10 cellular contexts compared by ENCODE assay signal in genomic region chr19:29259153-29259552, GRCh38. TPM values are rescaled to one million over a fixed set of nuclear protein-coding genes. Genes with fewer than 3 reads are reported as not detected.
DNase-seq lines count a peak whose midpoint lies in the region; ATAC-seq and TF ChIP-seq lines count a peak whose summit lies in the region.
"Had no signal": no experiment of that assay in that cellular context is flagged by ENCODE, and none has a peak within 500 bp of the region (broad histone marks: within the 10 kb centered on the region; RNA-seq: fewer than 3 reads in every experiment).

No MANE protein-coding gene starts in this region.

- BruUV-seq in PC-9 (replicated peaks; lab: Mats Ljungman, UMichigan) = no TSS peak

- no peaks in the 10 kb centered on the region for H4K20me1 ChIP-seq in PC-9 (ENCODE audit: insufficient read depth)

- TF ChIP-seq CTCF in BJ (IDR thresholded peaks at IDR 0.05; ENCODE audit: insufficient read depth, low read depth, low read length) = peak; percentile 31; the same call in 1 of the 2 replicates
- peak; percentile 25 for TF ChIP-seq CTCF in GM20000 (IDR thresholded peaks at IDR 0.05; ENCODE audit: extremely low read depth, missing control alignments)
- 0 out of 2 replicates have a peak, but pooled peaks have one; percentile 27 for TF ChIP-seq CTCF in PC-9 (conservative IDR thresholded peaks at IDR 0.05)
- peak; percentile 26 for TF ChIP-seq CTCF in fibroblast of pulmonary artery (IDR thresholded peaks at IDR 0.05; ENCODE audit: low read length, missing control alignments)

- no peak overlapping the region for H3K4me2 ChIP-seq in PC-9

- no peaks in the 10 kb centered on the region for H3K27me3 ChIP-seq in BJ (ENCODE audit: control insufficient read depth, insufficient read depth, low read length)
- peaks cover 17% of the 10 kb centered on the region for H3K27me3 ChIP-seq in PC-9 (ENCODE audit: insufficient read depth, low read depth)

- CTCF ChIA-PET in BJ (lab: Yijun Ruan, JAX) (interaction anchor here (0.6 to 1.7 kb wide), 2 partner anchors 11 to 572 kb away, joined by 3 to 5 read pairs; no protein-coding TSS in a partner anchor), PC-9 (lab: Charles Lee) (no interaction called here)

- no peaks in the 10 kb centered on the region for H3K9me2 ChIP-seq in PC-9 (ENCODE audit: insufficient read depth)

- no peak overlapping the region for H2AFZ ChIP-seq in PC-9

- H3K79me2 ChIP-seq in PC-9 (ENCODE audit: low read depth) = no peaks in the 10 kb centered on the region

- H3K4me3 ChIP-seq in BJ (ENCODE audit: low read depth, low read length) (no peak overlapping the region), PC-9 (no peak overlapping the region), fibroblast of pulmonary artery (replicated peaks; ENCODE audit: low read depth, low read length) (no peak overlapping the region)
- H3K4me3 ChIP-seq: spleen had no signal

- no peaks in the 10 kb centered on the region for H3K4me1 ChIP-seq in PC-9 (replicated peaks; ENCODE audit: insufficient read depth)

- ATAC-seq in HG03108 (IDR thresholded peaks at IDR 0.05; ENCODE audit: unreplicated experiment) (no peak), GM21360 (IDR thresholded peaks at IDR 0.05; ENCODE audit: unreplicated experiment) (no peak)

- intact Hi-C loops in PC-9 (cut with micrococcal nuclease; ENCODE audit: unreplicated experiment) = no loop called here

- H3K27ac ChIP-seq in PC-9 = no peak overlapping the region
- H3K27ac ChIP-seq: spleen had no signal

- DNase-seq in BJ (ENCODE audit: low read depth) (no peak), GM20000 (ENCODE audit: low spot score) (no peak), PC-9 (no peak), fibroblast of pulmonary artery (ENCODE audit: low read depth) (peak; percentile 3), SKM-1 (lab: John Stamatoyannopoulos, UW; ENCODE audit: unreplicated experiment) (no peak)
- no peak for DNase-seq in stimulated activated CD4-positive, alpha-beta T cell treated with anti-CD3 and anti-CD28 coated beads, Interleukin-4, amount 100 ng/mL, for 1 hour
- DNase-seq: activated T-cell treated with anti-CD3 and anti-CD28 coated beads, Interleukin-2, amount 50 U/mL, for 24 hours; spleen had no signal

- no peaks in the 10 kb centered on the region for H3K9me3 ChIP-seq in PC-9 (ENCODE audit: insufficient read depth, low read depth)
- H3K9me3 ChIP-seq: spleen had no signal

- no peaks in the 10 kb centered on the region for H3K36me3 ChIP-seq in BJ (ENCODE audit: control insufficient read depth, insufficient read depth, low read length)
- H3K36me3 ChIP-seq in PC-9 (ENCODE audit: low read depth) = no peaks in the 10 kb centered on the region
- H3K36me3 ChIP-seq: spleen had no signal

- no peaks in the 10 kb centered on the region for H3F3A ChIP-seq in PC-9 (ENCODE audit: insufficient read depth, low read depth)

- POLR2A ChIA-PET in BJ (lab: Charles Lee) (no interaction called here), PC-9 (lab: Charles Lee; ENCODE audit: unreplicated experiment) (interaction anchor here (0.6 kb wide), 1 partner anchor 771 kb away, joined by 3 read pairs; no protein-coding TSS in a partner anchor)

RNA-seq across cellular contexts. Expression of gene UQCRFS1, which starts 46.2 kb away (rescaled TPM):
- polyA plus RNA-seq in BJ (2011; rRNA removed) = 32.8 and 48.8 TPM in 2 replicates
- polyA minus RNA-seq in BJ (2011; rRNA and poly(A)+ RNA removed) = 12.7 and 18.8 TPM in 2 replicates
- 32.5 and 35.2 TPM in 2 replicates for total RNA-seq in PC-9 (2021)
